ENCODE assay signal across 1 cellular context in the genomic region with DNA sequence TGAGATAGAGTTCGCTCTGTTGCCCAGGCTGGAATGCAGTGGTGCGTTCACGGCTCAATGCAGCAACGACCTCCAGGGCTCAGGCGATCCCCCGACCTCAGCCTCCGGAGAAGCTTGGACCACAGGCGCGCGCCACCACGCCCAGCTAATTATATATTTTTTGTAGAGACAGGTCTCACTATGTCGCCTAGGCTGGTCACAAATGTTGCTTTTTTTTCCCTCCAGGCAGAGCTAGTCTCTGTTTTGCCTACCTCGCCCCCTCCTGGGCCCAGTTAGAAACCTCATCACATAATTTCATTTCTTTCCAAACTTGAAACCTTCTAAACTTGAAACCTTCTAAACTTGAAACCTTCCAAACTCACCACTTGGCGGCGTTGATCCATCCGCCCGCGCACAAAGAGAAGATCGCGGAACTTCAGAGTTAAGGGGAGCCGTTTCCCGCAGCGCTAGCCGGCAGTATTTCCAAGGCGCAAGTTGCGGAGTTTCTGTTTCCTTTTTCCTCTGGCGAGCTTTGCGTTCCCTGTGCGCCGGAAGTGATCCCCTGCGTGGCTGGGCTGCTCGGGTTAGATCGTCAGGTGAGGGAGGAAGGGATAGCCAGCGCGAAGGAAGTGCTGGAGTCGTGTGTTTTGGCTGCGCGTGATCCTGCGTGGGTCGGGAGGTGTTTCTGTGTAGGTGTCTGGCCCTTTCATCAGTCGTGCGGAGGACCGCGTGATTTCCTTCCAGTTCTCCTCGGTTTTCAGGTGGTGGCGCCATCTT.
TF ChIP-seq lines count a peak whose summit lies in the region.

SSBP1 (plus strand) TSS at position 523 of the 756 bp plus-strand sequence. CDS start 809 bp downstream, outside the sequence.

TF ChIP-seq in HEK293, 187 proteins besides CTCF, POLR2A, EP300 and RAD21 (continued from another document and continues in another):
- TF ChIP-seq, protein P1, sequence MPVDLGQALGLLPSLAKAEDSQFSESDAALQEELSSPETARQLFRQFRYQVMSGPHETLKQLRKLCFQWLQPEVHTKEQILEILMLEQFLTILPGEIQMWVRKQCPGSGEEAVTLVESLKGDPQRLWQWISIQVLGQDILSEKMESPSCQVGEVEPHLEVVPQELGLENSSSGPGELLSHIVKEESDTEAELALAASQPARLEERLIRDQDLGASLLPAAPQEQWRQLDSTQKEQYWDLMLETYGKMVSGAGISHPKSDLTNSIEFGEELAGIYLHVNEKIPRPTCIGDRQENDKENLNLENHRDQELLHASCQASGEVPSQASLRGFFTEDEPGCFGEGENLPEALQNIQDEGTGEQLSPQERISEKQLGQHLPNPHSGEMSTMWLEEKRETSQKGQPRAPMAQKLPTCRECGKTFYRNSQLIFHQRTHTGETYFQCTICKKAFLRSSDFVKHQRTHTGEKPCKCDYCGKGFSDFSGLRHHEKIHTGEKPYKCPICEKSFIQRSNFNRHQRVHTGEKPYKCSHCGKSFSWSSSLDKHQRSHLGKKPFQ (tag by site-specific recombination; IDR thresholded peaks at IDR 0.05), result no peak
- no peak for TF ChIP-seq ZNF704 (tag by site-specific recombination; IDR thresholded peaks at IDR 0.05)
- TF ChIP-seq KLF7 (tag by site-specific recombination; IDR thresholded peaks at IDR 0.05; ENCODE audit: borderline replicate concordance), result peak; percentile 93
- TF ChIP-seq, protein P2, sequence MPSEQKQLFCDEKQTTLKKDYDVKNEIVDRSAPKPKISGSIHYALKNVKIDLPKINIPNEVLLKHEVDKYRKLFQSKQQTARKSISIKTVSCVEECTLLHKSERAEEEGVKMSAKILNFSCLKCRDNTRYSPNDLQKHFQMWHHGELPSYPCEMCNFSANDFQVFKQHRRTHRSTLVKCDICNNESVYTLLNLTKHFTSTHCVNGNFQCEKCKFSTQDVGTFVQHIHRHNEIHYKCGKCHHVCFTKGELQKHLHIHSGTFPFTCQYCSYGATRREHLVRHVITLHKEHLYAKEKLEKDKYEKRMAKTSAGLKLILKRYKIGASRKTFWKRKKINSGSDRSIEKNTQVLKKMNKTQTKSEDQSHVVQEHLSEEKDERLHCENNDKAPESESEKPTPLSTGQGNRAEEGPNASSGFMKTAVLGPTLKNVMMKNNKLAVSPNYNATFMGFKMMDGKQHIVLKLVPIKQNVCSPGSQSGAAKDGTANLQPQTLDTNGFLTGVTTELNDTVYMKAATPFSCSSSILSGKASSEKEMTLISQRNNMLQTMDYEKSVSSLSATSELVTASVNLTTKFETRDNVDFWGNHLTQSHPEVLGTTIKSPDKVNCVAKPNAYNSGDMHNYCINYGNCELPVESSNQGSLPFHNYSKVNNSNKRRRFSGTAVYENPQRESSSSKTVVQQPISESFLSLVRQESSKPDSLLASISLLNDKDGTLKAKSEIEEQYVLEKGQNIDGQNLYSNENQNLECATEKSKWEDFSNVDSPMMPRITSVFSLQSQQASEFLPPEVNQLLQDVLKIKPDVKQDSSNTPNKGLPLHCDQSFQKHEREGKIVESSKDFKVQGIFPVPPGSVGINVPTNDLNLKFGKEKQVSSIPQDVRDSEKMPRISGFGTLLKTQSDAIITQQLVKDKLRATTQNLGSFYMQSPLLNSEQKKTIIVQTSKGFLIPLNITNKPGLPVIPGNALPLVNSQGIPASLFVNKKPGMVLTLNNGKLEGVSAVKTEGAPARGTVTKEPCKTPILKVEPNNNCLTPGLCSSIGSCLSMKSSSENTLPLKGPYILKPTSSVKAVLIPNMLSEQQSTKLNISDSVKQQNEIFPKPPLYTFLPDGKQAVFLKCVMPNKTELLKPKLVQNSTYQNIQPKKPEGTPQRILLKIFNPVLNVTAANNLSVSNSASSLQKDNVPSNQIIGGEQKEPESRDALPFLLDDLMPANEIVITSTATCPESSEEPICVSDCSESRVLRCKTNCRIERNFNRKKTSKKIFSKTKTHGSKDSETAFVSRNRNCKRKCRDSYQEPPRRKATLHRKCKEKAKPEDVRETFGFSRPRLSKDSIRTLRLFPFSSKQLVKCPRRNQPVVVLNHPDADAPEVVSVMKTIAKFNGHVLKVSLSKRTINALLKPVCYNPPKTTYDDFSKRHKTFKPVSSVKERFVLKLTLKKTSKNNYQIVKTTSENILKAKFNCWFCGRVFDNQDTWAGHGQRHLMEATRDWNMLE (tag by site-specific recombination; conservative IDR thresholded peaks at IDR 0.05; ENCODE audit: low read depth), result peak; percentile 99
- peak; percentile 95; the same call in 1 of the 2 replicates for TF ChIP-seq ZNF626 (tag by site-specific recombination; IDR thresholded peaks at IDR 0.05)
- TF ChIP-seq, protein P3, sequence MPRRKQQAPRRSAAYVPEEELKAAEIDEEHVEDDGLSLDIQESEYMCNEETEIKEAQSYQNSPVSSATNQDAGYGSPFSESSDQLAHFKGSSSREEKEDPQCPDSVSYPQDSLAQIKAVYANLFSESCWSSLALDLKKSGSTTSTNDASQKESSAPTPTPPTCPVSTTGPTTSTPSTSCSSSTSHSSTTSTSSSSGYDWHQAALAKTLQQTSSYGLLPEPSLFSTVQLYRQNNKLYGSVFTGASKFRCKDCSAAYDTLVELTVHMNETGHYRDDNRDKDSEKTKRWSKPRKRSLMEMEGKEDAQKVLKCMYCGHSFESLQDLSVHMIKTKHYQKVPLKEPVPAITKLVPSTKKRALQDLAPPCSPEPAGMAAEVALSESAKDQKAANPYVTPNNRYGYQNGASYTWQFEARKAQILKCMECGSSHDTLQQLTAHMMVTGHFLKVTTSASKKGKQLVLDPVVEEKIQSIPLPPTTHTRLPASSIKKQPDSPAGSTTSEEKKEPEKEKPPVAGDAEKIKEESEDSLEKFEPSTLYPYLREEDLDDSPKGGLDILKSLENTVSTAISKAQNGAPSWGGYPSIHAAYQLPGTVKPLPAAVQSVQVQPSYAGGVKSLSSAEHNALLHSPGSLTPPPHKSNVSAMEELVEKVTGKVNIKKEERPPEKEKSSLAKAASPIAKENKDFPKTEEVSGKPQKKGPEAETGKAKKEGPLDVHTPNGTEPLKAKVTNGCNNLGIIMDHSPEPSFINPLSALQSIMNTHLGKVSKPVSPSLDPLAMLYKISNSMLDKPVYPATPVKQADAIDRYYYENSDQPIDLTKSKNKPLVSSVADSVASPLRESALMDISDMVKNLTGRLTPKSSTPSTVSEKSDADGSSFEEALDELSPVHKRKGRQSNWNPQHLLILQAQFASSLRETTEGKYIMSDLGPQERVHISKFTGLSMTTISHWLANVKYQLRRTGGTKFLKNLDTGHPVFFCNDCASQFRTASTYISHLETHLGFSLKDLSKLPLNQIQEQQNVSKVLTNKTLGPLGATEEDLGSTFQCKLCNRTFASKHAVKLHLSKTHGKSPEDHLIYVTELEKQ (tag by site-specific recombination; IDR thresholded peaks at IDR 0.05; ENCODE audit: borderline replicate concordance), result no peak
- no peak for TF ChIP-seq ZNF777 (tag by site-specific recombination; IDR thresholded peaks at IDR 0.05; ENCODE audit: borderline replicate concordance)
- TF ChIP-seq, protein P4, sequence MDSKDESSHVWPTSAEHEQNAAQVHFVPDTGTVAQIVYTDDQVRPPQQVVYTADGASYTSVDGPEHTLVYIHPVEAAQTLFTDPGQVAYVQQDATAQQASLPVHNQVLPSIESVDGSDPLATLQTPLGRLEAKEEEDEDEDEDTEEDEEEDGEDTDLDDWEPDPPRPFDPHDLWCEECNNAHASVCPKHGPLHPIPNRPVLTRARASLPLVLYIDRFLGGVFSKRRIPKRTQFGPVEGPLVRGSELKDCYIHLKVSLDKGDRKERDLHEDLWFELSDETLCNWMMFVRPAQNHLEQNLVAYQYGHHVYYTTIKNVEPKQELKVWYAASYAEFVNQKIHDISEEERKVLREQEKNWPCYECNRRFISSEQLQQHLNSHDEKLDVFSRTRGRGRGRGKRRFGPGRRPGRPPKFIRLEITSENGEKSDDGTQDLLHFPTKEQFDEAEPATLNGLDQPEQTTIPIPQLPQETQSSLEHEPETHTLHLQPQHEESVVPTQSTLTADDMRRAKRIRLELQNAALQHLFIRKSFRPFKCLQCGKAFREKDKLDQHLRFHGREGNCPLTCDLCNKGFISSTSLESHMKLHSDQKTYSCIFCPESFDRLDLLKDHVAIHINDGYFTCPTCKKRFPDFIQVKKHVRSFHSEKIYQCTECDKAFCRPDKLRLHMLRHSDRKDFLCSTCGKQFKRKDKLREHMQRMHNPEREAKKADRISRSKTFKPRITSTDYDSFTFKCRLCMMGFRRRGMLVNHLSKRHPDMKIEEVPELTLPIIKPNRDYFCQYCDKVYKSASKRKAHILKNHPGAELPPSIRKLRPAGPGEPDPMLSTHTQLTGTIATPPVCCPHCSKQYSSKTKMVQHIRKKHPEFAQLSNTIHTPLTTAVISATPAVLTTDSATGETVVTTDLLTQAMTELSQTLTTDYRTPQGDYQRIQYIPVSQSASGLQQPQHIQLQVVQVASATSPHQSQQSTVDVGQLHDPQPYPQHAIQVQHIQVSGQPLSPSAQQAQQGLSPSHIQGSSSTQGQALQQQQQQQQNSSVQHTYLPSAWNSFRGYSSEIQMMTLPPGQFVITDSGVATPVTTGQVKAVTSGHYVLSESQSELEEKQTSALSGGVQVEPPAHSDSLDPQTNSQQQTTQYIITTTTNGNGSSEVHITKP (tag by site-specific recombination; IDR thresholded peaks at IDR 0.05), result peak; percentile 85
- TF ChIP-seq ZSCAN18 (tag by site-specific recombination; IDR thresholded peaks at IDR 0.05), result peak; percentile 55; the same call in 1 of the 2 replicates
- TF ChIP-seq ZNF843 (tag by site-specific recombination; IDR thresholded peaks at IDR 0.05), result peak; percentile 78
- TF ChIP-seq ZNF529 (tag by site-specific recombination; IDR thresholded peaks at IDR 0.05; ENCODE audit: insufficient replicate concordance), result no peak
- no peak for TF ChIP-seq ZNF202 (tag by site-specific recombination; IDR thresholded peaks at IDR 0.05; ENCODE audit: borderline replicate concordance)
- TF ChIP-seq, protein P5, sequence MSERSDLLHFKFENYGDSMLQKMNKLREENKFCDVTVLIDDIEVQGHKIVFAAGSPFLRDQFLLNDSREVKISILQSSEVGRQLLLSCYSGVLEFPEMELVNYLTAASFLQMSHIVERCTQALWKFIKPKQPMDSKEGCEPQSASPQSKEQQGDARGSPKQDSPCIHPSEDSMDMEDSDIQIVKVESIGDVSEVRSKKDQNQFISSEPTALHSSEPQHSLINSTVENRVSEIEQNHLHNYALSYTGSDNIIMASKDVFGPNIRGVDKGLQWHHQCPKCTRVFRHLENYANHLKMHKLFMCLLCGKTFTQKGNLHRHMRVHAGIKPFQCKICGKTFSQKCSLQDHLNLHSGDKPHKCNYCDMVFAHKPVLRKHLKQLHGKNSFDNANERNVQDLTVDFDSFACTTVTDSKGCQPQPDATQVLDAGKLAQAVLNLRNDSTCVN (tag by site-specific recombination; optimal IDR thresholded peaks at IDR 0.05), result peak; percentile 61
- no peak for TF ChIP-seq ZNF223 (tag by site-specific recombination; IDR thresholded peaks at IDR 0.05)
- peak; percentile 78 for TF ChIP-seq ZNF366 (tag by site-specific recombination; conservative IDR thresholded peaks at IDR 0.05)
- peak; percentile 93 for TF ChIP-seq ZFHX2 (tag by site-specific recombination; conservative IDR thresholded peaks at IDR 0.05)
- TF ChIP-seq ZNF121 (tag by site-specific recombination; IDR thresholded peaks at IDR 0.05), result peak; percentile 68; the same call in 1 of the 2 replicates
- peak; percentile 96 for TF ChIP-seq ZNF24 (tag by site-specific recombination; IDR thresholded peaks at IDR 0.05)
- peak; percentile 75; the same call in 1 of the 2 replicates for TF ChIP-seq SALL2 (tag by site-specific recombination; IDR thresholded peaks at IDR 0.05; ENCODE audit: borderline replicate concordance)
- TF ChIP-seq, protein P6, sequence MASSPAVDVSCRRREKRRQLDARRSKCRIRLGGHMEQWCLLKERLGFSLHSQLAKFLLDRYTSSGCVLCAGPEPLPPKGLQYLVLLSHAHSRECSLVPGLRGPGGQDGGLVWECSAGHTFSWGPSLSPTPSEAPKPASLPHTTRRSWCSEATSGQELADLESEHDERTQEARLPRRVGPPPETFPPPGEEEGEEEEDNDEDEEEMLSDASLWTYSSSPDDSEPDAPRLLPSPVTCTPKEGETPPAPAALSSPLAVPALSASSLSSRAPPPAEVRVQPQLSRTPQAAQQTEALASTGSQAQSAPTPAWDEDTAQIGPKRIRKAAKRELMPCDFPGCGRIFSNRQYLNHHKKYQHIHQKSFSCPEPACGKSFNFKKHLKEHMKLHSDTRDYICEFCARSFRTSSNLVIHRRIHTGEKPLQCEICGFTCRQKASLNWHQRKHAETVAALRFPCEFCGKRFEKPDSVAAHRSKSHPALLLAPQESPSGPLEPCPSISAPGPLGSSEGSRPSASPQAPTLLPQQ (tag by site-specific recombination; IDR thresholded peaks at IDR 0.05), result peak; percentile 92
- TF ChIP-seq ZSCAN5A (tag by site-specific recombination; IDR thresholded peaks at IDR 0.05), result peak; percentile 91
- no peak for TF ChIP-seq ZNF23 (tag by site-specific recombination; IDR thresholded peaks at IDR 0.05; ENCODE audit: borderline replicate concordance)
- TF ChIP-seq, protein P7, sequence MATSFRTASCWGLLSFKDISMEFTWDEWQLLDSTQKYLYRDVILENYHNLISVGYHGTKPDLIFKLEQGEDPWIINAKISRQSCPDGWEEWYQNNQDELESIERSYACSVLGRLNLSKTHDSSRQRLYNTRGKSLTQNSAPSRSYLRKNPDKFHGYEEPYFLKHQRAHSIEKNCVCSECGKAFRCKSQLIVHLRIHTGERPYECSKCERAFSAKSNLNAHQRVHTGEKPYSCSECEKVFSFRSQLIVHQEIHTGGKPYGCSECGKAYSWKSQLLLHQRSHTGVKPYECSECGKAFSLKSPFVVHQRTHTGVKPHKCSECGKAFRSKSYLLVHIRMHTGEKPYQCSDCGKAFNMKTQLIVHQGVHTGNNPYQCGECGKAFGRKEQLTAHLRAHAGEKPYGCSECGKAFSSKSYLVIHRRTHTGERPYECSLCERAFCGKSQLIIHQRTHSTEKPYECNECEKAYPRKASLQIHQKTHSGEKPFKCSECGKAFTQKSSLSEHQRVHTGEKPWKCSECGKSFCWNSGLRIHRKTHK (tag by site-specific recombination; IDR thresholded peaks at IDR 0.05), result no peak
